8 cellular contexts compared by ENCODE assay signal in genomic region chr19:33374406-33374703, GRCh38. TPM values are rescaled to one million over a fixed set of nuclear protein-coding genes. Genes with fewer than 3 reads are reported as not detected.
A peak's percentile ranks its signal among the peaks of the same experiment; 100 is the strongest.
DNase-seq lines count a peak whose midpoint lies in the region; ATAC-seq and TF ChIP-seq lines count a peak whose summit lies in the region.

No MANE protein-coding gene starts in this region.

- no peak for ATAC-seq in activated naive CD4-positive, alpha-beta T cell treated with anti-CD3 and anti-CD28 coated beads, Interleukin-2, amount 50 U/mL, for 72 hours
- ATAC-seq in GM18861 (IDR thresholded peaks at IDR 0.05; ENCODE audit: unreplicated experiment) (no peak), HG02588 (IDR thresholded peaks at IDR 0.05; ENCODE audit: unreplicated experiment) (no peak)

- H3K9me2 ChIP-seq in DOHH2 (replicated peaks; ENCODE audit: control insufficient read depth, low read length) = no peaks in the 10 kb centered on the region

- no peaks in the 10 kb centered on the region for H3K9me3 Mint-ChIP-seq in activated naive CD4-positive, alpha-beta T cell treated with anti-CD3 and anti-CD28 coated beads, Interleukin-2, amount 50 U/mL, for 72 hours

- peak overlapping the region; percentile 93 to 99 for H3K27ac Mint-ChIP-seq in activated naive CD4-positive, alpha-beta T cell treated with anti-CD3 and anti-CD28 coated beads, Interleukin-2, amount 50 U/mL, for 72 hours

- no peak for TF ChIP-seq CTCF in DOHH2 (IDR thresholded peaks at IDR 0.05; ENCODE audit: low read depth, low read length, poor library complexity, severe bottlenecking)

- H3F3A ChIP-seq in DOHH2 (ENCODE audit: control insufficient read depth, insufficient read depth) = peaks cover 5% of the 10 kb centered on the region; the same call in 1 of the 2 replicates

- 0 out of 2 replicates have a peak overlapping the region, but pooled peaks have one; percentile 25 for H3K27ac ChIP-seq in DOHH2 (ENCODE audit: low read depth, low read length)
- peak overlapping the region; percentile 88 for H3K27ac ChIP-seq in skeletal muscle tissue (ENCODE audit: low read depth, low read length)

- H3K27me3 ChIP-seq in DOHH2 (ENCODE audit: control insufficient read depth, low read length) = peaks cover 10% of the 10 kb centered on the region
- H3K27me3 ChIP-seq in skeletal muscle tissue (ENCODE audit: control insufficient read depth in 3 of 3, insufficient read depth in 3 of 3, low read length in 3 of 3) = no peaks in the 10 kb centered on the region

- peaks cover 49% of the 10 kb centered on the region for H4K20me1 ChIP-seq in DOHH2 (ENCODE audit: control insufficient read depth, insufficient read depth, low read depth, low read length)

- H3K9ac ChIP-seq in skeletal muscle tissue (ENCODE audit: low read depth in 1 of 3, low read length in 3 of 3) = peak overlapping the region; percentile 78 to 93 (median 83)

- peaks cover 54% of the 10 kb centered on the region for H3K79me2 ChIP-seq in DOHH2 (ENCODE audit: control insufficient read depth, low read length)

- H3K4me1 ChIP-seq in DOHH2 (ENCODE audit: control insufficient read depth, low read length) = peaks cover 40% of the 10 kb centered on the region
- H3K4me1 ChIP-seq in skeletal muscle tissue (ENCODE audit: control insufficient read depth in 3 of 3, insufficient read depth in 3 of 3, low read length in 3 of 3) = peaks cover 31 to 40% (median 34%) of the 10 kb centered on the region in 3 donors

- peaks cover 39% of the 10 kb centered on the region for H3K36me3 ChIP-seq in DOHH2 (ENCODE audit: control insufficient read depth, low read length)
- H3K36me3 ChIP-seq in skeletal muscle tissue (ENCODE audit: control insufficient read depth in 3 of 3, insufficient read depth in 3 of 3, low read length in 3 of 3) = peaks cover 0 to 4% (median 4%) of the 10 kb centered on the region in 3 donors

- H3K9me3 ChIP-seq in DOHH2 (ENCODE audit: control insufficient read depth, insufficient read depth, low read length) (no peaks in the 10 kb centered on the region), skeletal muscle tissue (ENCODE audit: control insufficient read depth in 3 of 3, low read length in 3 of 3) (no peaks in the 10 kb centered on the region)

- peak overlapping the region; percentile 91 for H3K4me2 ChIP-seq in DOHH2 (ENCODE audit: low read length)

- DNase-seq in NCI-H146 (lab: John Stamatoyannopoulos, UW) = peak; percentile 38
- DNase-seq in activated naive CD4-positive, alpha-beta T cell treated with anti-CD3 and anti-CD28 coated beads, Interleukin-2, amount 50 U/mL, for 72 hours (ENCODE audit: low spot score in 2 of 2) = no peak
- DNase-seq in NCI-H1048 (lab: John Stamatoyannopoulos, UW) = no peak

- H3K4me3 ChIP-seq in DOHH2 (ENCODE audit: low read length) (peak overlapping the region; percentile 97), iPS-11a (ENCODE audit: low read depth, low read length) (peak overlapping the region; percentile 86), skeletal muscle tissue (ENCODE audit: low read length in 3 of 3) (peak overlapping the region; percentile 77 to 97 (median 86))

- H3K36me3 Mint-ChIP-seq in activated naive CD4-positive, alpha-beta T cell treated with anti-CD3 and anti-CD28 coated beads, Interleukin-2, amount 50 U/mL, for 72 hours = peaks cover 16 to 34% of the 10 kb centered on the region in 2 donors

RNA-seq across cellular contexts. Expression of gene CEBPG, which starts 0.8 kb away (rescaled TPM):
- 10 to 100 TPM; 20.3 to 28.8 TPM for total RNA-seq in activated naive CD4-positive, alpha-beta T cell treated with anti-CD3 and anti-CD28 coated beads, Interleukin-2, amount 50 U/mL, for 72 hours
- 14.1 TPM for total RNA-seq in skeletal muscle tissue
